In the genomic region with DNA sequence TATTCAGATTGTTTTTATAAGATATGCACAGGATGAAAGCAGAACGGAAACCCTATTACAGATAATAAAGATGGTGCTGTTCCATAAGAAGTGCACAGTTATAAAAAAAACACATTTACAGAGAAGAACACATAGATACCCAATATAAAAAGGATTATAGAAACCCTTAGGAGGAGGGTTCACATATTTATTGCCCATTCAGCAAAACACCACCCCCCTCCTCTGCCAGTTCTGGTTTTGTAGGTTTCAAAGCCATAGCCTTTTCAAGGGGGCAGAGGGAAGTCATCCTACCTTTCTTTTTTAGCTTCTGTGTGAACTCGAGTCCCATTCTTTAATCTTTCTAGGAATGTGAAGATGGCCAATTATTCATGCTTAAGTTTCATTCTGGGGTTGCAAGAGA, we compare ENCODE assay signal across 31 cellular contexts.
A peak's percentile ranks its signal among the peaks of the same experiment; 100 is the strongest.
DNase-seq lines count a peak whose midpoint lies in the region; ATAC-seq, FAIRE-seq and TF ChIP-seq lines count a peak whose summit lies in the region.
"Had no signal": no experiment of that assay in that cellular context is flagged by ENCODE, and none has a peak within 500 bp of the region (broad histone marks: within the 10 kb centered on the region; RNA-seq: fewer than 3 reads in every experiment).

No MANE protein-coding gene starts in this region.

- H3K36me3 ChIP-seq in HepG2 (replicated peaks in 1 of 2; ENCODE audit: control insufficient read depth in 1 of 2, insufficient read depth in 2 of 2, low read length in 2 of 2) (no peaks in the 10 kb centered on the region), right lobe of liver (no peaks in the 10 kb centered on the region), IMR-90 (ENCODE audit: control insufficient read depth, insufficient read depth, low read length) (no peaks in the 10 kb centered on the region)
- H3K36me3 ChIP-seq: BE2C; BLaER1; BLaER1 treated with 17β-estradiol and CSF1 and Interleukin-3, amounts not matched to agents 10 nM and 100 nM had no signal

- BruUV-seq in HepG2 (replicated peaks; lab: Mats Ljungman, UMichigan) = no TSS peak
- BruUV-seq in IMR-90 (replicated peaks; lab: Mats Ljungman, UMichigan) = no TSS peak

- no peak overlapping the region for H4K5ac ChIP-seq in IMR-90 (ENCODE audit: low read depth, low read length)

- no peak overlapping the region for H2BK120ac ChIP-seq in IMR-90 (ENCODE audit: low read depth, low read length)

- H3K23ac ChIP-seq in IMR-90 (ENCODE audit: low read depth, low read length) = no peak overlapping the region

- FAIRE-seq in HepG2 (lab: Jason Lieb, UNC) = no peak
- FAIRE-seq: A204.1, A549, D721Med had no signal

- POLR2A ChIA-PET in HepG2 (lab: Yijun Ruan, JAX) = no interaction called here
- POLR2A ChIA-PET in IMR-90 (lab: Charles Lee; ENCODE audit: unreplicated experiment) = no interaction called here

- no peak overlapping the region for H3K4me3 ChIP-seq in HepG2 (replicated peaks in 1 of 3; ENCODE audit: insufficient read depth in 1 of 3, low read depth in 2 of 3, low read length in 3 of 3)
- no peak overlapping the region for H3K4me3 ChIP-seq in right lobe of liver
- no peak overlapping the region for H3K4me3 ChIP-seq in IMR-90 (ENCODE audit: insufficient read depth, low read depth, low read length)
- H3K4me3 ChIP-seq: A549; BLaER1; BLaER1 treated with 17β-estradiol and CSF1 and Interleukin-3, amounts not matched to agents 10 nM and 100 nM had no signal

- no peaks in the 10 kb centered on the region for H3K79me1 ChIP-seq in IMR-90 (ENCODE audit: low read depth in 1 of 2, low read length in 2 of 2)

- DNase-seq in HepG2 (ENCODE audit: low spot score) (no peak), right lobe of liver (no peak), IMR-90 (no peak)
- DNase-seq: 8988T; ACHN; AML-193; BE2C; C1 segment of cervical spinal cord; Caco-2; Calu3; CD4-positive, alpha-beta memory T cell; CD4-positive, alpha-beta T cell; CD4-positive, CD25-positive, alpha-beta regulatory T cell; CD8-positive, alpha-beta memory T cell; CD8-positive, alpha-beta T cell; COR-L47; DMS 273 treated with DMSO at 0.1 percent for 48 hours; DMS153; DMS53; DMS79; DMS79 treated with DMSO at 0.1 percent for 48 hours; DND-41; EL had no signal

- H4K20me1 ChIP-seq in HepG2 (ENCODE audit: insufficient read depth, low read length) (no peaks in the 10 kb centered on the region), IMR-90 (ENCODE audit: insufficient read depth, low read length) (no peaks in the 10 kb centered on the region)
- H4K20me1 ChIP-seq: BLaER1; BLaER1 treated with 17β-estradiol and CSF1 and Interleukin-3, amounts not matched to agents 10 nM and 100 nM had no signal

- H3K27me3 ChIP-seq in HepG2 (ENCODE audit: control insufficient read depth in 1 of 2, insufficient read depth in 2 of 2, low read length in 2 of 2) (no peaks in the 10 kb centered on the region), right lobe of liver (no peaks in the 10 kb centered on the region), IMR-90 (ENCODE audit: control insufficient read depth, insufficient read depth, low read length) (no peaks in the 10 kb centered on the region)
- H3K27me3 ChIP-seq: BE2C; BLaER1; BLaER1 treated with 17β-estradiol and CSF1 and Interleukin-3, amounts not matched to agents 10 nM and 100 nM had no signal

- no peak overlapping the region for H2BK5ac ChIP-seq in IMR-90 (ENCODE audit: low read depth, low read length, poor library complexity, severe bottlenecking)

- H4K8ac ChIP-seq in IMR-90 (ENCODE audit: low read depth in 2 of 2, low read length in 2 of 2) = no peak overlapping the region

- intact Hi-C loops in HepG2 (cut with micrococcal nuclease; ENCODE audit: unreplicated experiment) = no loop called here
- intact Hi-C loops in right lobe of liver (cut with DNase I) = no loop called here
- intact Hi-C loops in IMR-90 (cut with micrococcal nuclease) = no loop called here

- no peak overlapping the region for H2BK20ac ChIP-seq in IMR-90 (ENCODE audit: low read depth, low read length)

- H3K9me3 ChIP-seq in HepG2 (ENCODE audit: low read length) = no peaks in the 10 kb centered on the region
- no peaks in the 10 kb centered on the region for H3K9me3 ChIP-seq in right lobe of liver
- no peaks in the 10 kb centered on the region for H3K9me3 ChIP-seq in IMR-90 (ENCODE audit: control insufficient read depth, insufficient read depth, low read length)
- H3K9me3 ChIP-seq: A549; BE2C; BLaER1; BLaER1 treated with 17β-estradiol and CSF1 and Interleukin-3, amounts not matched to agents 10 nM and 100 nM; Caco-2 had no signal

- TF ChIP-seq RAD21 in HepG2 (CRISPR knock-in tag; IDR thresholded peaks at IDR 0.05) = no peak
- no peak for TF ChIP-seq RAD21 in IMR-90 (IDR thresholded peaks at IDR 0.05; ENCODE audit: low read length)

- dilution Hi-C loops in IMR-90 (cut with HindIII; ENCODE audit: low sequenced_read_pairs, unreplicated experiment) = no loop called here

- no peaks in the 10 kb centered on the region for H3K4me1 ChIP-seq in HepG2 (ENCODE audit: insufficient read depth, low read length)
- no peaks in the 10 kb centered on the region for H3K4me1 ChIP-seq in right lobe of liver
- no peaks in the 10 kb centered on the region for H3K4me1 ChIP-seq in IMR-90 (ENCODE audit: control insufficient read depth, insufficient read depth, low read length)
- H3K4me1 ChIP-seq: A549, BE2C, Caco-2 had no signal

- H3K18ac ChIP-seq in IMR-90 (ENCODE audit: low read depth, low read length) = no peak overlapping the region

- H3K27ac ChIP-seq in HepG2 (ENCODE audit: extremely low read length, insufficient read depth, low read length) = no peak overlapping the region
- H3K27ac ChIP-seq in right lobe of liver = no peak overlapping the region
- H3K27ac ChIP-seq in IMR-90 (ENCODE audit: insufficient read depth, low read length) = no peak overlapping the region
- H3K27ac ChIP-seq: 22Rv1; A549; BLaER1; BLaER1 treated with 17β-estradiol and CSF1 and Interleukin-3, amounts not matched to agents 10 nM and 100 nM; C4-2B had no signal

- no peak overlapping the region for H4K91ac ChIP-seq in IMR-90 (ENCODE audit: insufficient read depth, low read depth, low read length)

- CTCF ChIA-PET in HepG2 (lab: Yijun Ruan, JAX; ENCODE audit: low intra/inter-chr PET ratio, low total read pairs) = no interaction called here
- CTCF ChIA-PET in IMR-90 (lab: Yijun Ruan, JAX) = no interaction called here

- no peak overlapping the region for H2AK9ac ChIP-seq in IMR-90 (replicated peaks; ENCODE audit: low read depth, low read length, poor library complexity)

- H3K4me2 ChIP-seq in HepG2 (ENCODE audit: low read depth, low read length) (no peak overlapping the region), IMR-90 (ENCODE audit: low read depth, low read length) (no peak overlapping the region)
- H3K4me2 ChIP-seq: A549; BLaER1; BLaER1 treated with 17β-estradiol and CSF1 and Interleukin-3, amounts not matched to agents 10 nM and 100 nM had no signal

- H2AFZ ChIP-seq in HepG2 (ENCODE audit: low read length) (no peak overlapping the region), IMR-90 (replicated peaks; ENCODE audit: low read length, poor library complexity) (no peak overlapping the region)

- H3K4ac ChIP-seq in IMR-90 (ENCODE audit: low read depth, low read length) = no peak overlapping the region

- H3K9me1 ChIP-seq in IMR-90 (ENCODE audit: insufficient read depth, low read length) = no peaks in the 10 kb centered on the region

- H3K9ac ChIP-seq in HepG2 (ENCODE audit: insufficient read depth, low read depth, low read length) (no peak overlapping the region), IMR-90 (ENCODE audit: low read depth, low read length) (no peak overlapping the region)
- H3K9ac ChIP-seq: BLaER1; BLaER1 treated with 17β-estradiol and CSF1 and Interleukin-3, amounts not matched to agents 10 nM and 100 nM had no signal

- ATAC-seq in HepG2 = no peak
- ATAC-seq in right lobe of liver = no peak
- no peak for ATAC-seq in IMR-90 (ENCODE audit: low read depth)
- ATAC-seq in GM21619 (IDR thresholded peaks at IDR 0.05; ENCODE audit: unreplicated experiment) = no peak
- ATAC-seq: A549; CD8-positive, alpha-beta T cell had no signal

- H2AK5ac ChIP-seq in IMR-90 (ENCODE audit: low read depth, low read length) = no peak overlapping the region

- no peaks in the 10 kb centered on the region for H3K79me2 ChIP-seq in HepG2 (ENCODE audit: insufficient read depth, low read length)

- H3K14ac ChIP-seq in IMR-90 (replicated peaks; ENCODE audit: low read depth, low read length) = no peak overlapping the region

- WGBS in HepG2 (ENCODE audit: low lambda C conversion rate) = 1% methylated on average over 2 of the region's 2 CpGs
- 79% methylated on average over 2 of the region's 2 CpGs for WGBS in right lobe of liver (ENCODE audit: insufficient coverage, low coverage, low lambda C conversion rate, missing lambda C conversion rate)
- WGBS in IMR-90 (ENCODE audit: extremely low coverage in 2 of 2, insufficient read length in 1 of 2), 2 experiments = no CpG with 5 or more reads among the region's 2 CpGs

- TF ChIP-seq CTCF in HepG2 (CRISPR knock-in tag; IDR thresholded peaks at IDR 0.05) (no peak), right lobe of liver (IDR thresholded peaks at IDR 0.05) (no peak), IMR-90 (conservative IDR thresholded peaks at IDR 0.05; ENCODE audit: low read depth, low read length) (no peak)

- no peak overlapping the region for H2BK15ac ChIP-seq in IMR-90 (ENCODE audit: low read depth, low read length)

- in situ Hi-C loops in HepG2 (cut with HindIII; ENCODE audit: extremely low pct_ligation_motif_present, low pct_unique_long_range_greater_than_20kb) (no loop called here), IMR-90 (cut with MboI; ENCODE audit: low sequenced_read_pairs) (no loop called here)

- no peak overlapping the region for H3K56ac ChIP-seq in IMR-90 (ENCODE audit: extremely low read depth, insufficient read depth, low read length)

- TF ChIP-seq EP300 in HepG2 (IDR thresholded peaks at IDR 0.05; ENCODE audit: low read depth in 2 of 2, low read length in 2 of 2) = no peak
- no peak for TF ChIP-seq EP300 in HepG2 (CRISPR knock-in tag; IDR thresholded peaks at IDR 0.05; ENCODE audit: borderline replicate concordance)

- TF ChIP-seq POLR2A in HepG2 (IDR thresholded peaks at IDR 0.05; ENCODE audit: insufficient read depth in 1 of 2, low read depth in 2 of 2, low read length in 2 of 2) (no peak), right lobe of liver (IDR thresholded peaks at IDR 0.05) (no peak), IMR-90 (IDR thresholded peaks at IDR 0.05; ENCODE audit: low read depth, low read length) (no peak)

TF ChIP-seq in HepG2, 621 proteins besides CTCF, POLR2A, EP300 and RAD21:
- no peak for TF ChIP-seq MED13 (CRISPR knock-in tag; IDR thresholded peaks at IDR 0.05)
- TF ChIP-seq MAFF (IDR thresholded peaks at IDR 0.05; ENCODE audit: low read depth, low read length) = peak; percentile 75
- peak; percentile 53 to 82; a peak in 3 of 4 replicates for TF ChIP-seq MAFK (conservative IDR thresholded peaks at IDR 0.05 in 1 of 2, IDR thresholded peaks at IDR 0.05 in 1 of 2; ENCODE audit: low read length in 2 of 2)

TF ChIP-seq in IMR-90, 13 proteins besides CTCF, POLR2A, EP300 and RAD21:
- TF ChIP-seq CEBPB (IDR thresholded peaks at IDR 0.05; ENCODE audit: low read depth, low read length) (no peak), MAFK (IDR thresholded peaks at IDR 0.05; ENCODE audit: low read depth, low read length) (peak; percentile 52)
